1 cellular context compared by ENCODE assay signal in genomic region chr20:23420943-23421925, GRCh38.
TF ChIP-seq lines count a peak whose summit lies in the region.

NAPB (minus strand) TSS chr20:23421488; CDS start chr20:23421402, 86 bp downstream.

TF ChIP-seq in HepG2, 621 proteins besides CTCF, POLR2A, EP300 and RAD21 (continued from another document and continues in another):
- no peak; the same call in 1 of the 2 replicates for TF ChIP-seq ZNF354B (CRISPR knock-in tag; IDR thresholded peaks at IDR 0.05)
- no peak for TF ChIP-seq RBM22 (optimal IDR thresholded peaks at IDR 0.05; ENCODE audit: low read length)
- TF ChIP-seq, protein P1, sequence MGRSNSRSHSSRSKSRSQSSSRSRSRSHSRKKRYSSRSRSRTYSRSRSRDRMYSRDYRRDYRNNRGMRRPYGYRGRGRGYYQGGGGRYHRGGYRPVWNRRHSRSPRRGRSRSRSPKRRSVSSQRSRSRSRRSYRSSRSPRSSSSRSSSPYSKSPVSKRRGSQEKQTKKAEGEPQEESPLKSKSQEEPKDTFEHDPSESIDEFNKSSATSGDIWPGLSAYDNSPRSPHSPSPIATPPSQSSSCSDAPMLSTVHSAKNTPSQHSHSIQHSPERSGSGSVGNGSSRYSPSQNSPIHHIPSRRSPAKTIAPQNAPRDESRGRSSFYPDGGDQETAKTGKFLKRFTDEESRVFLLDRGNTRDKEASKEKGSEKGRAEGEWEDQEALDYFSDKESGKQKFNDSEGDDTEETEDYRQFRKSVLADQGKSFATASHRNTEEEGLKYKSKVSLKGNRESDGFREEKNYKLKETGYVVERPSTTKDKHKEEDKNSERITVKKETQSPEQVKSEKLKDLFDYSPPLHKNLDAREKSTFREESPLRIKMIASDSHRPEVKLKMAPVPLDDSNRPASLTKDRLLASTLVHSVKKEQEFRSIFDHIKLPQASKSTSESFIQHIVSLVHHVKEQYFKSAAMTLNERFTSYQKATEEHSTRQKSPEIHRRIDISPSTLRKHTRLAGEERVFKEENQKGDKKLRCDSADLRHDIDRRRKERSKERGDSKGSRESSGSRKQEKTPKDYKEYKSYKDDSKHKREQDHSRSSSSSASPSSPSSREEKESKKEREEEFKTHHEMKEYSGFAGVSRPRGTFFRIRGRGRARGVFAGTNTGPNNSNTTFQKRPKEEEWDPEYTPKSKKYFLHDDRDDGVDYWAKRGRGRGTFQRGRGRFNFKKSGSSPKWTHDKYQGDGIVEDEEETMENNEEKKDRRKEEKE (IDR thresholded peaks at IDR 0.05), result no peak
- TF ChIP-seq U2AF2 (IDR thresholded peaks at IDR 0.05; ENCODE audit: low read depth, low read length), result no peak
- peak; percentile 96 for TF ChIP-seq MAF1 (CRISPR knock-in tag; IDR thresholded peaks at IDR 0.05; ENCODE audit: borderline replicate concordance)
- TF ChIP-seq SP4 (CRISPR knock-in tag; IDR thresholded peaks at IDR 0.05), result peak; percentile 76
- TF ChIP-seq TRIM24 (CRISPR knock-in tag; IDR thresholded peaks at IDR 0.05), result no peak
- 0 out of 2 replicates have a peak, but pooled peaks have one; percentile 72 for TF ChIP-seq ZNF766 (CRISPR knock-in tag; IDR thresholded peaks at IDR 0.05; ENCODE audit: borderline replicate concordance)
- TF ChIP-seq ZNF510 (CRISPR knock-in tag; IDR thresholded peaks at IDR 0.05; ENCODE audit: low read depth), result no peak
- TF ChIP-seq ZSCAN25 (CRISPR knock-in tag; IDR thresholded peaks at IDR 0.05), result 0 out of 2 replicates have a peak, but pooled peaks have one; percentile 29
- TF ChIP-seq RCOR2 (CRISPR knock-in tag; IDR thresholded peaks at IDR 0.05), result peak; percentile 26; the same call in 1 of the 2 replicates
- TF ChIP-seq TAF15 (IDR thresholded peaks at IDR 0.05; ENCODE audit: low read depth, low read length, poor library complexity, severe bottlenecking), result no peak
- peak; percentile 42; the same call in 1 of the 2 replicates for TF ChIP-seq SOX5 (CRISPR knock-in tag; IDR thresholded peaks at IDR 0.05; ENCODE audit: borderline replicate concordance)
- TF ChIP-seq ZNF24 (IDR thresholded peaks at IDR 0.05), result no peak
- TF ChIP-seq ERF (CRISPR knock-in tag; IDR thresholded peaks at IDR 0.05), result peak; percentile 92
- TF ChIP-seq IRF9 (CRISPR knock-in tag; IDR thresholded peaks at IDR 0.05; ENCODE audit: borderline replicate concordance), result peak; percentile 86
- TF ChIP-seq ZSCAN30 (CRISPR knock-in tag; IDR thresholded peaks at IDR 0.05), result no peak
- TF ChIP-seq ZNF296 (CRISPR knock-in tag; conservative IDR thresholded peaks at IDR 0.05), result peak; percentile 76; the same call in 1 of the 2 replicates
- TF ChIP-seq ZNF749 (CRISPR knock-in tag; IDR thresholded peaks at IDR 0.05; ENCODE audit: borderline replicate concordance), result no peak; the same call in 1 of the 2 replicates
- no peak for TF ChIP-seq GRHL1 (CRISPR knock-in tag; conservative IDR thresholded peaks at IDR 0.05)
- TF ChIP-seq ATF6 (CRISPR knock-in tag; conservative IDR thresholded peaks at IDR 0.05), result 0 out of 2 replicates have a peak, but pooled peaks have one; percentile 59
- TF ChIP-seq ZNF572 (CRISPR knock-in tag; IDR thresholded peaks at IDR 0.05), result peak; percentile 85; the same call in 1 of the 2 replicates
- no peak; the same call in 1 of the 2 replicates for TF ChIP-seq ZNF451 (CRISPR knock-in tag; IDR thresholded peaks at IDR 0.05)
- TF ChIP-seq HOMEZ (CRISPR knock-in tag; IDR thresholded peaks at IDR 0.05; ENCODE audit: low read depth), result peak; percentile 51; the same call in 1 of the 2 replicates
- TF ChIP-seq, protein P2, sequence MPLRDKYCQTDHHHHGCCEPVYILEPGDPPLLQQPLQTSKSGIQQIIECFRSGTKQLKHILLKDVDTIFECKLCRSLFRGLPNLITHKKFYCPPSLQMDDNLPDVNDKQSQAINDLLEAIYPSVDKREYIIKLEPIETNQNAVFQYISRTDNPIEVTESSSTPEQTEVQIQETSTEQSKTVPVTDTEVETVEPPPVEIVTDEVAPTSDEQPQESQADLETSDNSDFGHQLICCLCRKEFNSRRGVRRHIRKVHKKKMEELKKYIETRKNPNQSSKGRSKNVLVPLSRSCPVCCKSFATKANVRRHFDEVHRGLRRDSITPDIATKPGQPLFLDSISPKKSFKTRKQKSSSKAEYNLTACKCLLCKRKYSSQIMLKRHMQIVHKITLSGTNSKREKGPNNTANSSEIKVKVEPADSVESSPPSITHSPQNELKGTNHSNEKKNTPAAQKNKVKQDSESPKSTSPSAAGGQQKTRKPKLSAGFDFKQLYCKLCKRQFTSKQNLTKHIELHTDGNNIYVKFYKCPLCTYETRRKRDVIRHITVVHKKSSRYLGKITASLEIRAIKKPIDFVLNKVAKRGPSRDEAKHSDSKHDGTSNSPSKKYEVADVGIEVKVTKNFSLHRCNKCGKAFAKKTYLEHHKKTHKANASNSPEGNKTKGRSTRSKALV (CRISPR knock-in tag; IDR thresholded peaks at IDR 0.05), result peak; percentile 92
- TF ChIP-seq CHCHD3 (CRISPR knock-in tag; IDR thresholded peaks at IDR 0.05), result no peak
- TF ChIP-seq REL (CRISPR knock-in tag; conservative IDR thresholded peaks at IDR 0.05), result no peak
- no peak for TF ChIP-seq NR1H2 (CRISPR knock-in tag; IDR thresholded peaks at IDR 0.05; ENCODE audit: borderline replicate concordance, low read depth)
- TF ChIP-seq MEF2D (CRISPR knock-in tag; IDR thresholded peaks at IDR 0.05), result peak; percentile 54; the same call in 1 of the 2 replicates
- TF ChIP-seq BORCS8-MEF2B (CRISPR knock-in tag; IDR thresholded peaks at IDR 0.05), result peak; percentile 90
- TF ChIP-seq, protein P3, sequence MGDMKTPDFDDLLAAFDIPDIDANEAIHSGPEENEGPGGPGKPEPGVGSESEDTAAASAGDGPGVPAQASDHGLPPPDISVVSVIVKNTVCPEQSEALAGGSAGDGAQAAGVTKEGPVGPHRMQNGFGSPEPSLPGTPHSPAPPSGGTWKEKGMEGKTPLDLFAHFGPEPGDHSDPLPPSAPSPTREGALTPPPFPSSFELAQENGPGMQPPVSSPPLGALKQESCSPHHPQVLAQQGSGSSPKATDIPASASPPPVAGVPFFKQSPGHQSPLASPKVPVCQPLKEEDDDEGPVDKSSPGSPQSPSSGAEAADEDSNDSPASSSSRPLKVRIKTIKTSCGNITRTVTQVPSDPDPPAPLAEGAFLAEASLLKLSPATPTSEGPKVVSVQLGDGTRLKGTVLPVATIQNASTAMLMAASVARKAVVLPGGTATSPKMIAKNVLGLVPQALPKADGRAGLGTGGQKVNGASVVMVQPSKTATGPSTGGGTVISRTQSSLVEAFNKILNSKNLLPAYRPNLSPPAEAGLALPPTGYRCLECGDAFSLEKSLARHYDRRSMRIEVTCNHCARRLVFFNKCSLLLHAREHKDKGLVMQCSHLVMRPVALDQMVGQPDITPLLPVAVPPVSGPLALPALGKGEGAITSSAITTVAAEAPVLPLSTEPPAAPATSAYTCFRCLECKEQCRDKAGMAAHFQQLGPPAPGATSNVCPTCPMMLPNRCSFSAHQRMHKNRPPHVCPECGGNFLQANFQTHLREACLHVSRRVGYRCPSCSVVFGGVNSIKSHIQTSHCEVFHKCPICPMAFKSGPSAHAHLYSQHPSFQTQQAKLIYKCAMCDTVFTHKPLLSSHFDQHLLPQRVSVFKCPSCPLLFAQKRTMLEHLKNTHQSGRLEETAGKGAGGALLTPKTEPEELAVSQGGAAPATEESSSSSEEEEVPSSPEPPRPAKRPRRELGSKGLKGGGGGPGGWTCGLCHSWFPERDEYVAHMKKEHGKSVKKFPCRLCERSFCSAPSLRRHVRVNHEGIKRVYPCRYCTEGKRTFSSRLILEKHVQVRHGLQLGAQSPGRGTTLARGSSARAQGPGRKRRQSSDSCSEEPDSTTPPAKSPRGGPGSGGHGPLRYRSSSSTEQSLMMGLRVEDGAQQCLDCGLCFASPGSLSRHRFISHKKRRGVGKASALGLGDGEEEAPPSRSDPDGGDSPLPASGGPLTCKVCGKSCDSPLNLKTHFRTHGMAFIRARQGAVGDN (CRISPR knock-in tag; IDR thresholded peaks at IDR 0.05), result peak; percentile 85
- TF ChIP-seq ZBTB44 (CRISPR knock-in tag; IDR thresholded peaks at IDR 0.05), result no peak; the same call in 1 of the 2 replicates
- TF ChIP-seq CEBPB (IDR thresholded peaks at IDR 0.05; ENCODE audit: borderline replicate concordance, low read depth, low read length), result no peak
- peak; percentile 89 for TF ChIP-seq HOXA5 (CRISPR knock-in tag; IDR thresholded peaks at IDR 0.05)
- TF ChIP-seq, protein P4, sequence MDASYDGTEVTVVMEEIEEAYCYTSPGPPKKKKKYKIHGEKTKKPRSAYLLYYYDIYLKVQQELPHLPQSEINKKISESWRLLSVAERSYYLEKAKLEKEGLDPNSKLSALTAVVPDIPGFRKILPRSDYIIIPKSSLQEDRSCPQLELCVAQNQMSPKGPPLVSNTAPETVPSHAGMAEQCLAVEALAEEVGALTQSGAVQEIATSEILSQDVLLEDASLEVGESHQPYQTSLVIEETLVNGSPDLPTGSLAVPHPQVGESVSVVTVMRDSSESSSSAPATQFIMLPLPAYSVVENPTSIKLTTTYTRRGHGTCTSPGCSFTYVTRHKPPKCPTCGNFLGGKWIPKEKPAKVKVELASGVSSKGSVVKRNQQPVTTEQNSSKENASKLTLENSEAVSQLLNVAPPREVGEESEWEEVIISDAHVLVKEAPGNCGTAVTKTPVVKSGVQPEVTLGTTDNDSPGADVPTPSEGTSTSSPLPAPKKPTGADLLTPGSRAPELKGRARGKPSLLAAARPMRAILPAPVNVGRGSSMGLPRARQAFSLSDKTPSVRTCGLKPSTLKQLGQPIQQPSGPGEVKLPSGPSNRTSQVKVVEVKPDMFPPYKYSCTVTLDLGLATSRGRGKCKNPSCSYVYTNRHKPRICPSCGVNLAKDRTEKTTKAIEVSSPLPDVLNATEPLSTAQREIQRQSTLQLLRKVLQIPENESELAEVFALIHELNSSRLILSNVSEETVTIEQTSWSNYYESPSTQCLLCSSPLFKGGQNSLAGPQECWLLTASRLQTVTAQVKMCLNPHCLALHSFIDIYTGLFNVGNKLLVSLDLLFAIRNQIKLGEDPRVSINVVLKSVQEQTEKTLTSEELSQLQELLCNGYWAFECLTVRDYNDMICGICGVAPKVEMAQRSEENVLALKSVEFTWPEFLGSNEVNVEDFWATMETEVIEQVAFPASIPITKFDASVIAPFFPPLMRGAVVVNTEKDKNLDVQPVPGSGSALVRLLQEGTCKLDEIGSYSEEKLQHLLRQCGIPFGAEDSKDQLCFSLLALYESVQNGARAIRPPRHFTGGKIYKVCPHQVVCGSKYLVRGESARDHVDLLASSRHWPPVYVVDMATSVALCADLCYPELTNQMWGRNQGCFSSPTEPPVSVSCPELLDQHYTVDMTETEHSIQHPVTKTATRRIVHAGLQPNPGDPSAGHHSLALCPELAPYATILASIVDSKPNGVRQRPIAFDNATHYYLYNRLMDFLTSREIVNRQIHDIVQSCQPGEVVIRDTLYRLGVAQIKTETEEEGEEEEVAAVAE (CRISPR knock-in tag; IDR thresholded peaks at IDR 0.05; ENCODE audit: borderline replicate concordance), result no peak
- no peak for TF ChIP-seq ZNF674 (CRISPR knock-in tag; IDR thresholded peaks at IDR 0.05; ENCODE audit: low read depth)
- TF ChIP-seq ZNF761 (CRISPR knock-in tag; conservative IDR thresholded peaks at IDR 0.05), result no peak
- TF ChIP-seq MEIS1 (CRISPR knock-in tag; IDR thresholded peaks at IDR 0.05; ENCODE audit: borderline replicate concordance), result no peak
